Comparison of ENCODE assay signal across 8 cellular contexts in genomic region chrX:24371391-24371972, GRCh38. TPM values are rescaled to one million over a fixed set of nuclear protein-coding genes. Genes with fewer than 3 reads are reported as not detected.
DNase-seq lines count a peak whose midpoint lies in the region; ATAC-seq and TF ChIP-seq lines count a peak whose summit lies in the region.

No MANE protein-coding gene starts in this region.

- no peaks in the 10 kb centered on the region for H3K9me3 Mint-ChIP-seq in activated naive CD8-positive, alpha-beta T cell treated with anti-CD3 and anti-CD28 coated beads for 36 hours

- H4K20me1 ChIP-seq in KMS-11 (ENCODE audit: insufficient read depth) = no peaks in the 10 kb centered on the region

- intact Hi-C loops in left ventricle myocardium superior (cut with micrococcal nuclease) = no loop called here

- H3K36me3 Mint-ChIP-seq in activated naive CD8-positive, alpha-beta T cell treated with anti-CD3 and anti-CD28 coated beads for 36 hours = no peaks in the 10 kb centered on the region

- ATAC-seq in GM19043 (IDR thresholded peaks at IDR 0.05; ENCODE audit: low read depth, unreplicated experiment) = peak; percentile 64
- peak; percentile 74 for ATAC-seq in left ventricle myocardium superior
- ATAC-seq in HG03521 (IDR thresholded peaks at IDR 0.05; ENCODE audit: unreplicated experiment) = no peak

- H3K9ac ChIP-seq in KMS-11 (no peak overlapping the region), SK-N-MC (ENCODE audit: insufficient read length) (no peak overlapping the region)

- peak overlapping the region; percentile 48 for H3K4me3 Mint-ChIP-seq in activated naive CD8-positive, alpha-beta T cell treated with anti-CD3 and anti-CD28 coated beads for 36 hours

- peaks cover 6% of the 10 kb centered on the region for H3K27me3 Mint-ChIP-seq in activated naive CD8-positive, alpha-beta T cell treated with anti-CD3 and anti-CD28 coated beads for 36 hours

- H3K27me3 ChIP-seq in KMS-11 (ENCODE audit: insufficient read depth, low read depth) = no peaks in the 10 kb centered on the region

- 0 out of 2 replicates have a peak overlapping the region, but pooled peaks have one; percentile 26 for H2AFZ ChIP-seq in KMS-11 (ENCODE audit: low read depth)

- no peaks in the 10 kb centered on the region for H3K4me1 ChIP-seq in KMS-11 (ENCODE audit: low read depth, poor library complexity, severe bottlenecking)

- no peaks in the 10 kb centered on the region for H3K36me3 ChIP-seq in KMS-11 (ENCODE audit: insufficient read depth)
- H3K36me3 ChIP-seq in SK-N-MC (ENCODE audit: insufficient read depth, low read length) = no peaks in the 10 kb centered on the region

- TF ChIP-seq CTCF in AG09319 (IDR thresholded peaks at IDR 0.05; ENCODE audit: low read depth, low read length) = peak; percentile 68
- peak; percentile 75 for TF ChIP-seq CTCF in KMS-11 (conservative IDR thresholded peaks at IDR 0.05; ENCODE audit: low read depth, low read length)

- H3K79me2 ChIP-seq in KMS-11 (ENCODE audit: insufficient read depth, low read depth) = no peaks in the 10 kb centered on the region

- no peak overlapping the region for H3K27ac Mint-ChIP-seq in activated naive CD8-positive, alpha-beta T cell treated with anti-CD3 and anti-CD28 coated beads for 36 hours

- peaks cover 12% of the 10 kb centered on the region for H3K4me1 Mint-ChIP-seq in activated naive CD8-positive, alpha-beta T cell treated with anti-CD3 and anti-CD28 coated beads for 36 hours

- no peak overlapping the region for H3K4me2 ChIP-seq in KMS-11

- no peaks in the 10 kb centered on the region for H3K9me3 ChIP-seq in SK-N-MC (ENCODE audit: low read depth, low read length)

- H3K4me3 ChIP-seq in KMS-11 (IDR thresholded peaks at IDR 0.05; ENCODE audit: insufficient read depth, low read depth, low read length) (no peak overlapping the region), SK-N-MC (no peak overlapping the region), skeletal muscle cell (ENCODE audit: low read depth, low read length) (peak overlapping the region; percentile 9)

- peak; percentile 18 for DNase-seq in AG09319 (ENCODE audit: extremely low read depth, low read depth)
- peak; percentile 55 for DNase-seq in SK-N-MC (ENCODE audit: low read depth, low spot score)
- peak; percentile 45 for DNase-seq in activated naive CD8-positive, alpha-beta T cell treated with anti-CD3 and anti-CD28 coated beads for 36 hours
- peak; percentile 39 for DNase-seq in left ventricle myocardium superior
- DNase-seq in skeletal muscle cell (ENCODE audit: low read depth) = no peak

- H3K27ac ChIP-seq in KMS-11 (no peak overlapping the region), SK-N-MC (no peak overlapping the region)

RNA-seq across cellular contexts. Expression of gene SUPT20HL1, which starts 11.0 kb away (rescaled TPM):
- total RNA-seq in activated naive CD8-positive, alpha-beta T cell treated with anti-CD3 and anti-CD28 coated beads for 36 hours = not detected
- total RNA-seq in left ventricle myocardium superior = not detected

RNA-seq across cellular contexts. Expression of gene SUPT20HL2, which starts 57.6 kb away (rescaled TPM):
- total RNA-seq in activated naive CD8-positive, alpha-beta T cell treated with anti-CD3 and anti-CD28 coated beads for 36 hours = not detected
- total RNA-seq in left ventricle myocardium superior = not detected
